Comparison of ENCODE assay signal across 8 cellular contexts in the genomic region with DNA sequence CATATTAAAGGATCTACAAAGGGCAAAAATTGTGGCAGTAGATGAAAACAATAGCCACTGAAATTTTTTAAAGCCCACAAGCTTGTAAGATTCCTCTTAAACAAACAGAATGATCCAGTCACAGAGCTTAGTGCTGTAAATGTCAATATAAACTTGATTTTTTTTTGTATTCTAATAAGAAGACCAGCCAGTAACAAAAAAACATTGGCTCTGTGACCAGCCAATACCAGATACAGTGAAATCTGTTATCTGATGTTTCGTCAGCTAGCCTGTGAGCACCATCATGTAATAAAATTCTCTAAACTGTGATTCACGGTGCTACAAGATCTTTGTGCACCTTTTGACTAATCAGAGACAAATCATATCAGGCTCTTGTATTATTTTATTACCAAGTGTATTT.
A peak's percentile ranks its signal among the peaks of the same experiment; 100 is the strongest.
DNase-seq lines count a peak whose midpoint lies in the region; ATAC-seq and TF ChIP-seq lines count a peak whose summit lies in the region.

No MANE protein-coding gene starts in this region.

- intact Hi-C loops in ascending aorta (cut with DNase I) = loop anchor here (5.0 kb wide), 1 partner anchor 75 kb away; no protein-coding TSS in a partner anchor

- in situ Hi-C loops in KBM-7 (cut with MboI; ENCODE audit: low pct_unique_long_range_greater_than_20kb, low sequenced_read_pairs) = no loop called here

- H3K9ac ChIP-seq in stomach smooth muscle (ENCODE audit: low read length in 2 of 2) = peak overlapping the region; percentile 22 to 70

- no peaks in the 10 kb centered on the region for H3K9me3 ChIP-seq in ascending aorta
- H3K9me3 ChIP-seq in stomach smooth muscle (ENCODE audit: control insufficient read depth in 2 of 2, low read length in 2 of 2) = no peaks in the 10 kb centered on the region

- peaks cover 9 to 45% of the 10 kb centered on the region in 2 donors for H3K4me1 ChIP-seq in ascending aorta
- H3K4me1 ChIP-seq in stomach smooth muscle (ENCODE audit: control insufficient read depth, insufficient read depth, low read length) = peaks cover 28% of the 10 kb centered on the region

- H3K4me3 ChIP-seq in ascending aorta = no peak overlapping the region
- no peak overlapping the region for H3K4me3 ChIP-seq in stomach smooth muscle (ENCODE audit: low read length in 2 of 2)

- peak; percentile 19 for DNase-seq in HEK293T (ENCODE audit: extremely low spot score)
- DNase-seq in ascending aorta (ENCODE audit: low spot score in 2 of 2) = peak in 1 of 2 donors; percentile 79
- DNase-seq in iris pigment epithelial cell (ENCODE audit: low read depth) = peak; percentile 97
- no peak for DNase-seq in NCI-H345 (lab: John Stamatoyannopoulos, UW)
- no peak for DNase-seq in KBM-7
- no peak for DNase-seq in cerebellum (ENCODE audit: low spot score)

- ATAC-seq in esophagus mucosa = no peak

- CTCF ChIA-PET in HEK293T (lab: Yijun Ruan, JAX) = interaction anchor here (1.3 kb wide), 1 partner anchor 27 kb away, joined by 3 read pairs; no protein-coding TSS in a partner anchor

- POLR2A ChIA-PET in HEK293T (lab: Yijun Ruan, JAX) = no interaction called here

- H3K27me3 ChIP-seq in ascending aorta (no peaks in the 10 kb centered on the region), stomach smooth muscle (ENCODE audit: control insufficient read depth in 1 of 2, insufficient read depth in 2 of 2, low read length in 2 of 2) (no peaks in the 10 kb centered on the region)

- H3K27ac ChIP-seq in ascending aorta (peak overlapping the region; percentile 89 to 94), stomach smooth muscle (ENCODE audit: low read length) (peak overlapping the region; percentile 83)

- H3K36me3 ChIP-seq in ascending aorta (no peaks in the 10 kb centered on the region), stomach smooth muscle (ENCODE audit: control insufficient read depth in 2 of 2, insufficient read depth in 2 of 2, low read length in 2 of 2) (no peaks in the 10 kb centered on the region)

- TF ChIP-seq CTCF in ascending aorta (IDR thresholded peaks at IDR 0.05) = no peak

TF ChIP-seq in HEK293T, 16 proteins besides CTCF, POLR2A, EP300 and RAD21:
- TF ChIP-seq TARDBP (IDR thresholded peaks at IDR 0.05) = no peak
- TF ChIP-seq L3MBTL2 (conservative IDR thresholded peaks at IDR 0.05) = no peak
- no peak for TF ChIP-seq LEF1 (IDR thresholded peaks at IDR 0.05; ENCODE audit: borderline replicate concordance)
- TF ChIP-seq FOXA1 (IDR thresholded peaks at IDR 0.05) = no peak
- no peak for TF ChIP-seq ZNF384 (IDR thresholded peaks at IDR 0.05)
- no peak for TF ChIP-seq SUZ12 (IDR thresholded peaks at IDR 0.05)
- TF ChIP-seq BHLHE40 (IDR thresholded peaks at IDR 0.05; ENCODE audit: borderline replicate concordance) = no peak
- no peak for TF ChIP-seq FOXM1 (IDR thresholded peaks at IDR 0.05; ENCODE audit: borderline replicate concordance)
- no peak for TF ChIP-seq NFRKB (IDR thresholded peaks at IDR 0.05)
- TF ChIP-seq SP1 (IDR thresholded peaks at IDR 0.05) = no peak
- no peak for TF ChIP-seq CTBP1 (IDR thresholded peaks at IDR 0.05; ENCODE audit: borderline replicate concordance)
- TF ChIP-seq ARNT (IDR thresholded peaks at IDR 0.05) = no peak

Comparison
In these comparisons a context has a peak if more than half of its experiments do, and no peak if none do; other contexts are left out.
1. DNase-seq: peak in HEK293T (single experiment) and iris pigment epithelial cell (single experiment); none in NCI-H345 (single experiment), KBM-7 (single experiment) and cerebellum (single experiment).